Comparison of ENCODE assay signal across 11 cellular contexts in the genomic region with DNA sequence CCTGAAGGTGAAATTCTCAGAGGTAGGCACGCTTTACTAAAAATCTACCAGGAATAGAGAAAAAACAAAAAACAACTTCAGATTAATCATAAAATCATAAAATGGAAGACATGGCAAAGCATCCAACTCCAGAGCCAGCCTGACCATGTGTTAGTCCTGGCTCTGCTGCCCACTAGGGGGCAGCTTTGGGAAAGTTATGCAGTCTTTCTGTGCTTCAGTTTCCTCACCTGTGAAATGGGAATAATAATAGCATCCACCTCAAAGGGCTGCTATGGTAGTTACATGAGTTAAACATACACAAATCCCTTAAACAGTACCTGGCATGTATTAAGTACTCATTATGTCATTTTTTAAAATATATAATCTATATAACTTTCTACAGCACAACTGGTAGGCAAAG. TPM values are rescaled to one million over a fixed set of nuclear protein-coding genes. Genes with fewer than 3 reads are reported as not detected.
DNase-seq lines count a peak whose midpoint lies in the region; ATAC-seq, FAIRE-seq and TF ChIP-seq lines count a peak whose summit lies in the region.
"Had no signal": no experiment of that assay in that cellular context is flagged by ENCODE, and none has a peak within 500 bp of the region (broad histone marks: within the 10 kb centered on the region; RNA-seq: fewer than 3 reads in every experiment).

No MANE protein-coding gene starts in this region.

- no peak overlapping the region for H4K91ac ChIP-seq in H1 (replicated peaks; ENCODE audit: insufficient read length, low read length)

- no peak overlapping the region for H2BK12ac ChIP-seq in H1 (ENCODE audit: low read depth, low read length)

- ATAC-seq in GM21515 (IDR thresholded peaks at IDR 0.05; ENCODE audit: unreplicated experiment) = no peak

- no peak overlapping the region for H3K4me3 Mint-ChIP-seq in activated CD4-positive, alpha-beta T cell treated with anti-CD3 and anti-CD28 coated beads, Interleukin-2, amount 10 ng/mL, durations not matched to agents 7 days and 5 days
- H3K4me3 Mint-ChIP-seq: memory B cell; stimulated activated naive CD8-positive, alpha-beta T cell treated with anti-CD3 and anti-CD28 coated beads, Interleukin-15, Interleukin-2, amounts not matched to agents 100 ng/mL and 50 ng/mL, for 24 hours had no signal

- no peak for TF ChIP-seq EP300 in H1 (IDR thresholded peaks at IDR 0.05; ENCODE audit: borderline replicate concordance in 1 of 2, low read depth in 2 of 2, low read length in 2 of 2)

- intact Hi-C loops in spleen (cut with DNase I; ENCODE audit: low total_unique reads) = no loop called here

- H3K4me2 ChIP-seq in H1 (ENCODE audit: insufficient read depth in 1 of 2, low read depth in 2 of 2, low read length in 2 of 2) = no peak overlapping the region

- no peak overlapping the region for H2BK5ac ChIP-seq in H1 (ENCODE audit: low read depth, low read length)

- H3K27me3 Mint-ChIP-seq in activated CD4-positive, alpha-beta T cell treated with anti-CD3 and anti-CD28 coated beads, Interleukin-2, amount 10 ng/mL, durations not matched to agents 7 days and 5 days = no peaks in the 10 kb centered on the region
- H3K27me3 Mint-ChIP-seq: memory B cell; stimulated activated naive CD8-positive, alpha-beta T cell treated with anti-CD3 and anti-CD28 coated beads, Interleukin-15, Interleukin-2, amounts not matched to agents 100 ng/mL and 50 ng/mL, for 24 hours had no signal

- H4K5ac ChIP-seq in H1 (ENCODE audit: insufficient read length, low read depth, low read length) = no peak overlapping the region

- 76% methylated on average over 1 of the region's 1 CpG; no CpG with 5 or more reads in 1 of the 2 experiments for WGBS in H1 (ENCODE audit: extremely low coverage in 1 of 2, insufficient coverage in 1 of 2, insufficient read length in 1 of 2, insufficient replicate concordance in 2 of 2, low coverage in 1 of 2, low lambda C conversion rate in 2 of 2, missing lambda C conversion rate in 1 of 2), 2 experiments
- WGBS in spleen, 5 donors = 0 to 89% (median 61%) methylated on average over 1 of the region's 1 CpG

- no peaks in the 10 kb centered on the region for H3K27me3 ChIP-seq in H1 (replicated peaks in 1 of 4; ENCODE audit: control insufficient read depth in 3 of 4, extremely low read depth in 1 of 4, insufficient read depth in 3 of 4, low read length in 3 of 4)
- no peaks in the 10 kb centered on the region for H3K27me3 ChIP-seq in spleen (replicated peaks in 1 of 7)

- no peak overlapping the region for H3K27ac ChIP-seq in H1 (ENCODE audit: low read depth, low read length)
- H3K27ac ChIP-seq in spleen = no peak overlapping the region
- H3K27ac ChIP-seq: SK-N-MC had no signal

- H3K56ac ChIP-seq in H1 (replicated peaks; ENCODE audit: insufficient read length, low read depth, low read length) = no peak overlapping the region

- no peaks in the 10 kb centered on the region for H3K36me3 Mint-ChIP-seq in activated CD4-positive, alpha-beta T cell treated with anti-CD3 and anti-CD28 coated beads, Interleukin-2, amount 10 ng/mL, durations not matched to agents 7 days and 5 days (ENCODE audit: low read depth)
- H3K36me3 Mint-ChIP-seq: memory B cell had no signal

- H3K9ac ChIP-seq in H1 (replicated peaks in 1 of 4; ENCODE audit: extremely low read depth in 1 of 4, low read depth in 3 of 4, low read length in 3 of 4) = no peak overlapping the region

- H3K4me3 ChIP-seq in H1 (ENCODE audit: extremely low read depth in 1 of 4, insufficient read depth in 2 of 4, low read depth in 3 of 4, low read length in 4 of 4) (no peak overlapping the region), spleen (no peak overlapping the region)
- H3K4me3 ChIP-seq: SK-N-MC had no signal

- H2AFZ ChIP-seq in H1 (ENCODE audit: low read length) = no peak overlapping the region

- DNase-seq in activated CD4-positive, alpha-beta T cell treated with anti-CD3 and anti-CD28 coated beads, Interleukin-2, amount 10 ng/mL, durations not matched to agents 7 days and 5 days = peak; percentile 27
- DNase-seq in activated CD4-positive, alpha-beta T cell treated with anti-CD3 and anti-CD28 coated beads for 4 hours = no peak
- DNase-seq in NCI-H2227 (lab: John Stamatoyannopoulos, UW; ENCODE audit: unreplicated experiment) (peak; percentile 18), H1 (ENCODE audit: low read depth in 1 of 2, low spot score in 2 of 2) (peak; percentile 17 to 54), spleen (no peak), AG08396 (ENCODE audit: low spot score) (no peak), AG20443 (ENCODE audit: low spot score) (no peak)

- no peaks in the 10 kb centered on the region for H3K9me3 ChIP-seq in H1 (ENCODE audit: insufficient read depth in 2 of 2, low read depth in 1 of 2, low read length in 1 of 2)
- no peaks in the 10 kb centered on the region for H3K9me3 ChIP-seq in spleen

- POLR2A ChIA-PET in activated CD4-positive, alpha-beta T cell treated with anti-CD3 and anti-CD28 coated beads, Interleukin-2, amount 10 ng/mL, durations not matched to agents 7 days and 5 days (lab: Charles Lee) = no interaction called here
- POLR2A ChIA-PET in H1 (lab: Charles Lee; ENCODE audit: partially characterized antibody) = no interaction called here

- H3K14ac ChIP-seq in H1 (ENCODE audit: insufficient read length) = no peak overlapping the region

- H2BK20ac ChIP-seq in H1 (ENCODE audit: low read length) = no peak overlapping the region

- no peaks in the 10 kb centered on the region for H4K20me1 ChIP-seq in H1 (replicated peaks in 1 of 2; ENCODE audit: control insufficient read depth in 1 of 2, insufficient read depth in 2 of 2, low read length in 2 of 2)

- no peak overlapping the region for H2BK120ac ChIP-seq in H1 (replicated peaks; ENCODE audit: low read depth, low read length)

- no peak overlapping the region for H2AK5ac ChIP-seq in H1 (ENCODE audit: low read depth, low read length)

- peak; percentile 83 to 88 for TF ChIP-seq RAD21 in H1 (IDR thresholded peaks at IDR 0.05 in 1 of 2, conservative IDR thresholded peaks at IDR 0.05 in 1 of 2; ENCODE audit: low read depth in 2 of 2, low read length in 2 of 2)

- no peak overlapping the region for H3K18ac ChIP-seq in H1 (ENCODE audit: extremely low read depth, low read length)

- TF ChIP-seq POLR2A in H1 (IDR thresholded peaks at IDR 0.05; ENCODE audit: control extremely low read depth in 1 of 2, low read depth in 2 of 2, low read length in 2 of 2) = no peak
- TF ChIP-seq POLR2A in spleen (IDR thresholded peaks at IDR 0.05) = no peak

- peak; percentile 81 for FAIRE-seq in H1 (lab: Jason Lieb, UNC)

- no peaks in the 10 kb centered on the region for H3K9me3 Mint-ChIP-seq in activated CD4-positive, alpha-beta T cell treated with anti-CD3 and anti-CD28 coated beads, Interleukin-2, amount 10 ng/mL, durations not matched to agents 7 days and 5 days
- H3K9me3 Mint-ChIP-seq: stimulated activated naive CD8-positive, alpha-beta T cell treated with anti-CD3 and anti-CD28 coated beads, Interleukin-15, Interleukin-2, amounts not matched to agents 100 ng/mL and 50 ng/mL, for 24 hours had no signal

- no peak overlapping the region for H3K23ac ChIP-seq in H1 (ENCODE audit: insufficient read length)

- no peaks in the 10 kb centered on the region for H3K79me2 ChIP-seq in H1 (ENCODE audit: control insufficient read depth in 1 of 2, insufficient read depth in 2 of 2, low read length in 2 of 2)

- peak; percentile 69 to 76 (median 70) for TF ChIP-seq CTCF in H1 (IDR thresholded peaks at IDR 0.05; ENCODE audit: control extremely low read depth in 1 of 3, insufficient read depth in 1 of 3, low read depth in 1 of 3, low read length in 3 of 3)
- TF ChIP-seq CTCF in spleen (IDR thresholded peaks at IDR 0.05 in 8 of 11, conservative IDR thresholded peaks at IDR 0.05 in 3 of 11) = peak in 7 of 11 experiments; percentile 26 to 58 (median 44)

- no peak overlapping the region for H4K8ac ChIP-seq in H1 (ENCODE audit: extremely low read depth, insufficient read depth, low read length)

- CTCF ChIA-PET in activated CD4-positive, alpha-beta T cell treated with anti-CD3 and anti-CD28 coated beads, Interleukin-2, amount 10 ng/mL, durations not matched to agents 7 days and 5 days (lab: Charles Lee) = no interaction called here
- CTCF ChIA-PET in H1 (lab: Charles Lee; ENCODE audit: partially characterized antibody) = interaction anchor here (0.6 to 2.0 kb wide), 12 partner anchors 9 to 584 kb away, joined by 3 to 5 read pairs (median 4); no protein-coding TSS in a partner anchor

- H3K79me1 ChIP-seq in H1 (ENCODE audit: low read depth, low read length) = no peaks in the 10 kb centered on the region

- H3K4me1 Mint-ChIP-seq in activated CD4-positive, alpha-beta T cell treated with anti-CD3 and anti-CD28 coated beads, Interleukin-2, amount 10 ng/mL, durations not matched to agents 7 days and 5 days = no peaks in the 10 kb centered on the region
- H3K4me1 Mint-ChIP-seq: memory B cell had no signal

- H3K36me3 ChIP-seq in H1 (ENCODE audit: control insufficient read depth in 2 of 4, insufficient read depth in 4 of 4, low read length in 3 of 4) (no peaks in the 10 kb centered on the region), spleen (no peaks in the 10 kb centered on the region)

- H3K27ac Mint-ChIP-seq in activated CD4-positive, alpha-beta T cell treated with anti-CD3 and anti-CD28 coated beads, Interleukin-2, amount 10 ng/mL, durations not matched to agents 7 days and 5 days = no peak overlapping the region
- H3K27ac Mint-ChIP-seq: memory B cell; stimulated activated naive CD8-positive, alpha-beta T cell treated with anti-CD3 and anti-CD28 coated beads, Interleukin-15, Interleukin-2, amounts not matched to agents 100 ng/mL and 50 ng/mL, for 24 hours had no signal

- no peak overlapping the region for H2BK15ac ChIP-seq in H1 (ENCODE audit: low read length)

- H3K23me2 ChIP-seq in H1 (ENCODE audit: low read depth, low read length) = no peaks in the 10 kb centered on the region

- H3K4ac ChIP-seq in H1 (replicated peaks; ENCODE audit: insufficient read length, low read depth, low read length) = no peak overlapping the region

- H3K4me1 ChIP-seq in H1 (replicated peaks in 1 of 4; ENCODE audit: control insufficient read depth in 3 of 4, insufficient read depth in 4 of 4, low read length in 3 of 4) (no peaks in the 10 kb centered on the region), spleen (no peaks in the 10 kb centered on the region)

RNA-seq across cellular contexts. Expression of a gene that starts 52.3 kb away (rescaled TPM):
- not detected for total RNA-seq in activated CD4-positive, alpha-beta T cell treated with anti-CD3 and anti-CD28 coated beads, Interleukin-2, amount 10 ng/mL, durations not matched to agents 7 days and 5 days
- 3.3 and 5.6 TPM in 2 replicates for total RNA-seq in H1 (2021; fragmentation: NEBNext Ultra II Directional; extraction: Animal tissue kit (Norgen Biotek cat#: 25700))
- polyA plus RNA-seq in H1 (2011; rRNA removed) = 3.9 and 4.2 TPM in 2 replicates
- polyA plus RNA-seq in H1 (2011; cell fraction: cytosol; rRNA removed) = 2.8 TPM
- polyA plus RNA-seq in H1 (2011; cell fraction: nucleus; rRNA removed) = 8.1 TPM
- 2.7 to 4.3 TPM (median 3.2 TPM) in 4 replicates for polyA plus RNA-seq in H1 (2012, experiment 1 of 2)
- 0.49 TPM for polyA plus RNA-seq in H1 (2012, experiment 2 of 2)
- polyA plus RNA-seq in H1 (2013, experiment 1 of 2) = 2.2 TPM
- 2.2 TPM for polyA plus RNA-seq in H1 (2013, experiment 2 of 2)
- polyA minus RNA-seq in H1 (2011; rRNA and poly(A)+ RNA removed) = 6.5 and 13.0 TPM in 2 replicates
- polyA minus RNA-seq in H1 (2011; cell fraction: cytosol; rRNA and poly(A)+ RNA removed) = 10.1 TPM
- polyA minus RNA-seq in H1 (2011; cell fraction: nucleus; rRNA and poly(A)+ RNA removed) = 12.2 TPM
- total RNA-seq in spleen = 10 to 100 TPM in 5 of 7 donors, 1 to 10 TPM in 2; 9.8 to 26.7 (median 15.6) TPM
- polyA plus RNA-seq in spleen = 1 to 10 TPM; 1.1 to 1.7 (median 1.5) TPM

Comparison
In these comparisons a context has a peak if more than half of its experiments do, and no peak if none do; other contexts are left out.
1. DNase-seq: peak in activated CD4-positive, alpha-beta T cell treated with anti-CD3 and anti-CD28 coated beads, Interleukin-2, amount 10 ng/mL, durations not matched to agents 7 days and 5 days (single experiment), NCI-H2227 (single experiment) and H1 (2 of 2); none in activated CD4-positive, alpha-beta T cell treated with anti-CD3 and anti-CD28 coated beads for 4 hours (0 of 2), spleen (single experiment), AG08396 (single experiment) and AG20443 (single experiment).